ENCODE assay signal across 8 cellular contexts in genomic region chr9:122940603-122941559, GRCh38. TPM values are rescaled to one million over a fixed set of nuclear protein-coding genes. Genes with fewer than 3 reads are reported as not detected.
DNase-seq lines count a peak whose midpoint lies in the region; ATAC-seq, FAIRE-seq and TF ChIP-seq lines count a peak whose summit lies in the region.

Gene RABGAP1 (plus strand): TSS chr9:122941020. CDS start chr9:122957060, 16,040 bp downstream.

- intact Hi-C loops in aorta (cut with DNase I) = loop anchor here in 1 of 2 donors (5.0 kb wide), 1 partner anchor 34 kb away; the partner anchor contains the start of gene RC3H2

- no peaks in the 10 kb centered on the region for H3K9me3 ChIP-seq in astrocyte (ENCODE audit: insufficient read depth, low read depth, low read length)
- H3K9me3 ChIP-seq in aorta (ENCODE audit: control insufficient read depth, low read length) = no peaks in the 10 kb centered on the region

- peaks cover 62% of the 10 kb centered on the region for H3K79me2 ChIP-seq in astrocyte (ENCODE audit: insufficient read depth, low read length)

- peaks cover 42% of the 10 kb centered on the region for H4K20me1 ChIP-seq in astrocyte (ENCODE audit: insufficient read depth, low read length)

- peak within 1 kb of the TSS; percentile 97 for H3K4me3 Mint-ChIP-seq in T-helper 2 cell treated with Interferon-gamma antibody and Interleukin-4, amounts not matched to agents 5 μg/mL and 100 μg/mL, for 36 hours
- peak within 1 kb of the TSS; percentile 99 for H3K4me3 Mint-ChIP-seq in astrocyte (ENCODE audit: unreplicated experiment)

- peak within 1 kb of the TSS; percentile 74 for H3K4me3 ChIP-seq in astrocyte (ENCODE audit: insufficient read depth, low read depth, low read length)
- H3K4me3 ChIP-seq in rectal smooth muscle tissue (ENCODE audit: low read length) = peak within 1 kb of the TSS; percentile 97
- H3K4me3 ChIP-seq in aorta (ENCODE audit: low read length in 2 of 2) = peak within 1 kb of the TSS; percentile 67 to 85

- peaks cover 7% of the 10 kb centered on the region for H3K4me1 ChIP-seq in astrocyte (ENCODE audit: insufficient read depth, low read length)
- peaks cover 16% of the 10 kb centered on the region for H3K4me1 ChIP-seq in rectal smooth muscle tissue (ENCODE audit: control insufficient read depth, insufficient read depth, low read length)
- peaks cover 0 to 2% of the 10 kb centered on the region in 2 donors for H3K4me1 ChIP-seq in aorta (ENCODE audit: control insufficient read depth in 1 of 2, insufficient read depth in 2 of 2, low read length in 2 of 2)

- FAIRE-seq in astrocyte (lab: Jason Lieb, UNC) = no peak

- no peaks in the 10 kb centered on the region for H3K9me3 Mint-ChIP-seq in T-helper 2 cell treated with Interferon-gamma antibody and Interleukin-4, amounts not matched to agents 5 μg/mL and 100 μg/mL, for 36 hours
- no peaks in the 10 kb centered on the region for H3K9me3 Mint-ChIP-seq in astrocyte (ENCODE audit: unreplicated experiment)

- peak within 1 kb of the TSS; percentile 94 for H3K4me2 ChIP-seq in astrocyte (ENCODE audit: low read length)

- WGBS in aorta, 2 donors = 0% methylated on average over 28 to 56 of the region's 56 CpGs

- DNase-seq in NCI-H1930 (lab: John Stamatoyannopoulos, UW) (peak; percentile 96), astrocyte (ENCODE audit: low read depth) (peak; percentile 90), hepatic stellate cell (ENCODE audit: low spot score) (peak; percentile 99), aorta (peak; percentile 99 to 100)
- DNase-seq in T-helper 2 cell treated with Interferon-gamma antibody and Interleukin-4, amounts not matched to agents 5 μg/mL and 100 μg/mL, for 36 hours (ENCODE audit: low spot score) = peak; percentile 97

- H3K36me3 Mint-ChIP-seq in T-helper 2 cell treated with Interferon-gamma antibody and Interleukin-4, amounts not matched to agents 5 μg/mL and 100 μg/mL, for 36 hours (ENCODE audit: low read depth) = peaks cover 19% of the 10 kb centered on the region
- H3K36me3 Mint-ChIP-seq in astrocyte (ENCODE audit: low read depth, unreplicated experiment) = peaks cover 2% of the 10 kb centered on the region

- H3K27ac ChIP-seq in astrocyte (ENCODE audit: low read depth, low read length) (peak within 1 kb of the TSS; percentile 89), rectal smooth muscle tissue (ENCODE audit: low read depth, low read length) (peak within 1 kb of the TSS; percentile 96), aorta (ENCODE audit: low read depth in 1 of 2, low read length in 2 of 2) (peak within 1 kb of the TSS; percentile 61 to 63)

- TF ChIP-seq CTCF in astrocyte (IDR thresholded peaks at IDR 0.05; ENCODE audit: insufficient read depth, low read depth, low read length) = no peak

- peaks cover 25% of the 10 kb centered on the region for H3K4me1 Mint-ChIP-seq in T-helper 2 cell treated with Interferon-gamma antibody and Interleukin-4, amounts not matched to agents 5 μg/mL and 100 μg/mL, for 36 hours (ENCODE audit: low read depth)
- H3K4me1 Mint-ChIP-seq in astrocyte (ENCODE audit: low read depth, unreplicated experiment) = peaks cover 24% of the 10 kb centered on the region

- H2AFZ ChIP-seq in astrocyte (ENCODE audit: low read depth, low read length) = peak within 1 kb of the TSS; percentile 88

- H3K27me3 Mint-ChIP-seq in T-helper 2 cell treated with Interferon-gamma antibody and Interleukin-4, amounts not matched to agents 5 μg/mL and 100 μg/mL, for 36 hours (ENCODE audit: low read depth) = no peaks in the 10 kb centered on the region
- H3K27me3 Mint-ChIP-seq in astrocyte (ENCODE audit: low read depth, unreplicated experiment) = no peaks in the 10 kb centered on the region

- H3K36me3 ChIP-seq in astrocyte (ENCODE audit: insufficient read depth, low read length) (peaks cover 4% of the 10 kb centered on the region), rectal smooth muscle tissue (ENCODE audit: control insufficient read depth, insufficient read depth, low read length) (peaks cover 7% of the 10 kb centered on the region), aorta (ENCODE audit: control insufficient read depth in 1 of 2, insufficient read depth in 2 of 2, low read length in 1 of 2) (no peaks in the 10 kb centered on the region)

- peak; percentile 96 for ATAC-seq in GM18502 (IDR thresholded peaks at IDR 0.05; ENCODE audit: poor library complexity, unreplicated experiment)
- ATAC-seq in HG02970 (IDR thresholded peaks at IDR 0.05; ENCODE audit: low FRiP score, unreplicated experiment) = peak; percentile 98
- peak; percentile 99 for ATAC-seq in aorta (ENCODE audit: low FRiP score)

- H3K27me3 ChIP-seq in astrocyte (ENCODE audit: insufficient read depth, low read length) (no peaks in the 10 kb centered on the region), rectal smooth muscle tissue (ENCODE audit: control insufficient read depth, insufficient read depth, low read length) (no peaks in the 10 kb centered on the region), aorta (ENCODE audit: control insufficient read depth in 1 of 2, insufficient read depth in 2 of 2, low read length in 1 of 2) (no peaks in the 10 kb centered on the region)

- H3K9ac ChIP-seq in astrocyte (ENCODE audit: low read length) (peak within 1 kb of the TSS; percentile 82), rectal smooth muscle tissue (ENCODE audit: low read length) (peak within 1 kb of the TSS; percentile 93)

- peak within 1 kb of the TSS; percentile 95 for H3K27ac Mint-ChIP-seq in T-helper 2 cell treated with Interferon-gamma antibody and Interleukin-4, amounts not matched to agents 5 μg/mL and 100 μg/mL, for 36 hours
- peak within 1 kb of the TSS; percentile 94 for H3K27ac Mint-ChIP-seq in astrocyte (ENCODE audit: unreplicated experiment)

RNA-seq across cellular contexts. Expression of gene RABGAP1, which starts in this region (rescaled TPM):
- total RNA-seq in astrocyte (44.7 and 48.3 TPM in 2 replicates), aorta (100 to 1,000 TPM in 1 of 2 donors, 10 to 100 TPM in 1; 95.6 to 100 TPM)
- polyA plus RNA-seq in aorta = 10 to 100 TPM; 30.8 to 43.9 TPM

Comparison
In these comparisons a context has a peak if more than half of its experiments do, and no peak if none do; other contexts are left out.
1. Peak in every context shown above with its lines: DNase-seq, ATAC-seq, H3K4me3 ChIP-seq and H3K27ac ChIP-seq.